Comparison of ENCODE assay signal across 8 cellular contexts in genomic region chr5:140244525-140245025, GRCh38. TPM values are rescaled to one million over a fixed set of nuclear protein-coding genes. Genes with fewer than 3 reads are reported as not detected.
DNase-seq lines count a peak whose midpoint lies in the region; ATAC-seq, FAIRE-seq and TF ChIP-seq lines count a peak whose summit lies in the region.

No MANE protein-coding gene starts in this region.

- peaks cover 29% of the 10 kb centered on the region for H3K4me1 Mint-ChIP-seq in activated T-cell treated with anti-CD3 and anti-CD28 coated beads, Interleukin-2, amount 50 U/mL, for 24 hours (ENCODE audit: low read depth)
- peaks cover 49% of the 10 kb centered on the region for H3K4me1 Mint-ChIP-seq in nephron
- H3K4me1 Mint-ChIP-seq in stimulated activated effector memory CD8-positive, alpha-beta T cell treated with anti-CD3 and anti-CD28 coated beads, Interleukin-12 subunit alpha, Interleukin-12 subunit beta, amount 100 ng/mL, for 72 hours = peaks cover 18% of the 10 kb centered on the region

- peak; percentile 88 for DNase-seq in AG20443 (ENCODE audit: low spot score)
- DNase-seq in HTR-8/SVneo (ENCODE audit: insufficient read length, low spot score) = peak; percentile 75
- peak; percentile 77 to 82 for DNase-seq in PC-9
- peak; percentile 84 for DNase-seq in activated T-cell treated with anti-CD3 and anti-CD28 coated beads, Interleukin-2, amount 50 U/mL, for 24 hours
- peak; percentile 97 for DNase-seq in esophagus muscularis mucosa (ENCODE audit: extremely low spot score)
- peak; percentile 64 to 85 for DNase-seq in stimulated activated effector memory CD8-positive, alpha-beta T cell treated with anti-CD3 and anti-CD28 coated beads, Interleukin-12 subunit alpha, Interleukin-12 subunit beta, amount 100 ng/mL, for 72 hours (ENCODE audit: low spot score in 2 of 2)

- peak; percentile 81 for FAIRE-seq in HTR-8/SVneo (lab: Jason Lieb, UNC)

- H4K20me1 ChIP-seq in PC-9 (ENCODE audit: insufficient read depth) = no peaks in the 10 kb centered on the region

- H3K36me3 ChIP-seq in PC-9 (ENCODE audit: low read depth) (peaks cover 6% of the 10 kb centered on the region; the same call in 1 of the 2 replicates), esophagus muscularis mucosa (peaks cover 0 to 25% (median 4%) of the 10 kb centered on the region in 4 donors)

- intact Hi-C loops in PC-9 (cut with micrococcal nuclease; ENCODE audit: unreplicated experiment) (loop anchor here (1.0 to 5.0 kb wide), 6 partner anchors 67 to 473 kb away; partner anchors contain the start of genes CD14, CYSTM1 and HBEGF), esophagus muscularis mucosa (cut with DNase I) (loop anchor here (1.0 kb wide), 1 partner anchor 106 kb away; no protein-coding TSS in a partner anchor)

- H3K4me3 ChIP-seq in PC-9 (no peak overlapping the region), esophagus muscularis mucosa (no peak overlapping the region)

- peak overlapping the region; percentile 41; the same call in 1 of the 2 replicates for H3K4me2 ChIP-seq in PC-9

- H3K9me3 ChIP-seq in PC-9 (ENCODE audit: insufficient read depth, low read depth) = no peaks in the 10 kb centered on the region
- no peaks in the 10 kb centered on the region for H3K9me3 ChIP-seq in esophagus muscularis mucosa

- H3K27ac ChIP-seq in PC-9 (no peak overlapping the region), esophagus muscularis mucosa (replicated peaks in 1 of 4) (peak overlapping the region in 3 of 4 donors; percentile 67 to 79 (median 78))

- H3K9me2 ChIP-seq in PC-9 (ENCODE audit: insufficient read depth) = no peaks in the 10 kb centered on the region

- H3K79me2 ChIP-seq in PC-9 (ENCODE audit: low read depth) = peaks cover 24% of the 10 kb centered on the region

- ATAC-seq in GM19025 (IDR thresholded peaks at IDR 0.05; ENCODE audit: low read depth, unreplicated experiment) = peak; percentile 54
- peak; percentile 70 for ATAC-seq in stimulated activated effector memory CD8-positive, alpha-beta T cell treated with anti-CD3 and anti-CD28 coated beads, Interleukin-12 subunit alpha, Interleukin-12 subunit beta, amount 100 ng/mL, for 72 hours

- CTCF ChIA-PET in PC-9 (lab: Charles Lee) = interaction anchor here (0.5 to 2.3 kb wide), 14 partner anchors 9 to 830 kb away, joined by 3 to 34 read pairs (median 5); partner anchors contain the start of gene HBEGF

- H3K27ac Mint-ChIP-seq in activated T-cell treated with anti-CD3 and anti-CD28 coated beads, Interleukin-2, amount 50 U/mL, for 24 hours = no peak overlapping the region
- peak overlapping the region; percentile 27 to 95 (median 74) for H3K27ac Mint-ChIP-seq in nephron
- no peak overlapping the region for H3K27ac Mint-ChIP-seq in stimulated activated effector memory CD8-positive, alpha-beta T cell treated with anti-CD3 and anti-CD28 coated beads, Interleukin-12 subunit alpha, Interleukin-12 subunit beta, amount 100 ng/mL, for 72 hours

- H3K36me3 Mint-ChIP-seq in activated T-cell treated with anti-CD3 and anti-CD28 coated beads, Interleukin-2, amount 50 U/mL, for 24 hours (ENCODE audit: low read depth) = peaks cover 30% of the 10 kb centered on the region
- H3K36me3 Mint-ChIP-seq in nephron (ENCODE audit: low read depth) = peaks cover 15% of the 10 kb centered on the region
- peaks cover 17% of the 10 kb centered on the region for H3K36me3 Mint-ChIP-seq in stimulated activated effector memory CD8-positive, alpha-beta T cell treated with anti-CD3 and anti-CD28 coated beads, Interleukin-12 subunit alpha, Interleukin-12 subunit beta, amount 100 ng/mL, for 72 hours

- no peak for TF ChIP-seq POLR2A in esophagus muscularis mucosa (IDR thresholded peaks at IDR 0.05; ENCODE audit: low read depth)

- 14% methylated on average over 8 of the region's 14 CpGs for WGBS in esophagus muscularis mucosa

- peaks cover 38% of the 10 kb centered on the region; the same call in 1 of the 2 replicates for H3F3A ChIP-seq in PC-9 (ENCODE audit: insufficient read depth, low read depth)

- H3K27me3 Mint-ChIP-seq in activated T-cell treated with anti-CD3 and anti-CD28 coated beads, Interleukin-2, amount 50 U/mL, for 24 hours = no peaks in the 10 kb centered on the region
- H3K27me3 Mint-ChIP-seq in nephron (ENCODE audit: low read depth) = peaks cover 3% of the 10 kb centered on the region

- no peak overlapping the region for H3K4me3 Mint-ChIP-seq in activated T-cell treated with anti-CD3 and anti-CD28 coated beads, Interleukin-2, amount 50 U/mL, for 24 hours
- H3K4me3 Mint-ChIP-seq in nephron = no peak overlapping the region
- no peak overlapping the region for H3K4me3 Mint-ChIP-seq in stimulated activated effector memory CD8-positive, alpha-beta T cell treated with anti-CD3 and anti-CD28 coated beads, Interleukin-12 subunit alpha, Interleukin-12 subunit beta, amount 100 ng/mL, for 72 hours

- BruUV-seq in PC-9 (replicated peaks; lab: Mats Ljungman, UMichigan) = no TSS peak

- peak; percentile 91 for TF ChIP-seq CTCF in PC-9 (conservative IDR thresholded peaks at IDR 0.05)
- TF ChIP-seq CTCF in esophagus muscularis mucosa (IDR thresholded peaks at IDR 0.05) = peak; percentile 87 to 90 (median 89)
- peak; percentile 87 to 88 (median 88) for TF ChIP-seq CTCF in nephron (IDR thresholded peaks at IDR 0.05; ENCODE audit: unreplicated experiment in 3 of 3)

- no peak for TF ChIP-seq EP300 in esophagus muscularis mucosa (IDR thresholded peaks at IDR 0.05)

- H2AFZ ChIP-seq in PC-9 = no peak overlapping the region

- POLR2A ChIA-PET in PC-9 (lab: Charles Lee; ENCODE audit: unreplicated experiment) = interaction anchor here (0.6 to 1.1 kb wide), 3 partner anchors 101 to 1971 kb away, joined by 10 to 13 read pairs (median 11); partner anchors contain the start of gene ZMAT2

- H3K9me3 Mint-ChIP-seq in activated T-cell treated with anti-CD3 and anti-CD28 coated beads, Interleukin-2, amount 50 U/mL, for 24 hours = no peaks in the 10 kb centered on the region
- H3K9me3 Mint-ChIP-seq in nephron = no peaks in the 10 kb centered on the region
- no peaks in the 10 kb centered on the region for H3K9me3 Mint-ChIP-seq in stimulated activated effector memory CD8-positive, alpha-beta T cell treated with anti-CD3 and anti-CD28 coated beads, Interleukin-12 subunit alpha, Interleukin-12 subunit beta, amount 100 ng/mL, for 72 hours

- peaks cover 45% of the 10 kb centered on the region for H3K4me1 ChIP-seq in PC-9 (replicated peaks; ENCODE audit: insufficient read depth)
- H3K4me1 ChIP-seq in esophagus muscularis mucosa = peaks cover 73 to 88% (median 82%) of the 10 kb centered on the region in 4 donors

- H3K27me3 ChIP-seq in PC-9 (ENCODE audit: insufficient read depth, low read depth) (no peaks in the 10 kb centered on the region), esophagus muscularis mucosa (no peaks in the 10 kb centered on the region)

RNA-seq across cellular contexts. Expression of gene PFDN1, which starts 58.3 kb away (rescaled TPM):
- total RNA-seq in PC-9 (2021) = 62.7 and 69.1 TPM in 2 replicates
- total RNA-seq in esophagus muscularis mucosa = 100 to 1,000 TPM in 2 of 4 donors, 10 to 100 TPM in 2; 84.8 to 126 (median 101) TPM

Comparison
In these comparisons a context has a peak if more than half of its experiments do, and no peak if none do; other contexts are left out.
1. H3K27ac Mint-ChIP-seq: peak in nephron (3 of 3); none in activated T-cell treated with anti-CD3 and anti-CD28 coated beads, Interleukin-2, amount 50 U/mL, for 24 hours (single experiment) and stimulated activated effector memory CD8-positive, alpha-beta T cell treated with anti-CD3 and anti-CD28 coated beads, Interleukin-12 subunit alpha, Interleukin-12 subunit beta, amount 100 ng/mL, for 72 hours (single experiment).
2. Peak in every context shown above with its lines, with median percentiles within 50 percentile points of each other: DNase-seq and CTCF ChIP-seq.